8 cellular contexts compared by ENCODE assay signal in genomic region chr12:124774054-124774461, GRCh38.
DNase-seq lines count a peak whose midpoint lies in the region; ATAC-seq and TF ChIP-seq lines count a peak whose summit lies in the region.

No MANE protein-coding gene starts in this region.

- POLR2A ChIA-PET in activated CD4-positive, alpha-beta memory T cell treated with anti-CD3 and anti-CD28 coated beads, Interleukin-2, amount 10 ng/mL, durations not matched to agents 7 days and 5 days (lab: Charles Lee) = interaction anchor here (0.9 to 1.6 kb wide), 6 partner anchors 19 to 386 kb away, joined by 3 to 9 read pairs (median 4); partner anchors contain the start of genes NCOR2 and UBC

- no peak overlapping the region for H3K4me3 Mint-ChIP-seq in activated naive CD4-positive, alpha-beta T cell treated with anti-CD3 and anti-CD28 coated beads for 36 hours
- peak overlapping the region; percentile 54 for H3K4me3 Mint-ChIP-seq in activated CD4-positive, alpha-beta memory T cell treated with anti-CD3 and anti-CD28 coated beads, Interleukin-2, amount 10 ng/mL, durations not matched to agents 7 days and 5 days
- no peak overlapping the region for H3K4me3 Mint-ChIP-seq in neural crest cell

- H3K27me3 Mint-ChIP-seq in activated naive CD4-positive, alpha-beta T cell treated with anti-CD3 and anti-CD28 coated beads for 36 hours (ENCODE audit: low read depth) = peaks cover 15% of the 10 kb centered on the region
- peaks cover 33% of the 10 kb centered on the region for H3K27me3 Mint-ChIP-seq in activated CD4-positive, alpha-beta memory T cell treated with anti-CD3 and anti-CD28 coated beads, Interleukin-2, amount 10 ng/mL, durations not matched to agents 7 days and 5 days
- peaks cover 15% of the 10 kb centered on the region for H3K27me3 Mint-ChIP-seq in neural crest cell (ENCODE audit: low read depth)

- H3K36me3 ChIP-seq in WERI-Rb-1 = no peaks in the 10 kb centered on the region

- peaks cover 6% of the 10 kb centered on the region for H3K9me3 Mint-ChIP-seq in activated naive CD4-positive, alpha-beta T cell treated with anti-CD3 and anti-CD28 coated beads for 36 hours
- no peaks in the 10 kb centered on the region for H3K9me3 Mint-ChIP-seq in activated CD4-positive, alpha-beta memory T cell treated with anti-CD3 and anti-CD28 coated beads, Interleukin-2, amount 10 ng/mL, durations not matched to agents 7 days and 5 days
- no peaks in the 10 kb centered on the region for H3K9me3 Mint-ChIP-seq in neural crest cell

- H3K27me3 ChIP-seq in WERI-Rb-1 (ENCODE audit: insufficient read depth, low read depth, severe bottlenecking) = no peaks in the 10 kb centered on the region

- peak overlapping the region; percentile 93 for H3K27ac Mint-ChIP-seq in activated naive CD4-positive, alpha-beta T cell treated with anti-CD3 and anti-CD28 coated beads for 36 hours
- peak overlapping the region; percentile 68 for H3K27ac Mint-ChIP-seq in activated CD4-positive, alpha-beta memory T cell treated with anti-CD3 and anti-CD28 coated beads, Interleukin-2, amount 10 ng/mL, durations not matched to agents 7 days and 5 days
- peak overlapping the region; percentile 27 for H3K27ac Mint-ChIP-seq in neural crest cell (ENCODE audit: unreplicated experiment)

- H3K27ac ChIP-seq in WERI-Rb-1 = no peak overlapping the region

- no peak overlapping the region for H3K4me3 ChIP-seq in WERI-Rb-1 (ENCODE audit: low read depth, low read length)

- no peaks in the 10 kb centered on the region for H3K9me3 ChIP-seq in WERI-Rb-1 (ENCODE audit: severe bottlenecking)

- intact Hi-C loops in activated naive CD4-positive, alpha-beta T cell treated with anti-CD3 and anti-CD28 coated beads for 36 hours (cut with micrococcal nuclease) = loop anchor here (1.0 to 10.0 kb wide), 16 partner anchors 12 to 1059 kb away; partner anchors contain the start of gene NCOR2

- TF ChIP-seq CTCF in neural crest cell (conservative IDR thresholded peaks at IDR 0.05) (no peak), WERI-Rb-1 (IDR thresholded peaks at IDR 0.05; ENCODE audit: low read depth, low read length) (no peak)

- H3K4me1 Mint-ChIP-seq in activated naive CD4-positive, alpha-beta T cell treated with anti-CD3 and anti-CD28 coated beads for 36 hours (ENCODE audit: low read depth) = peaks cover 40% of the 10 kb centered on the region
- peaks cover 34% of the 10 kb centered on the region for H3K4me1 Mint-ChIP-seq in activated CD4-positive, alpha-beta memory T cell treated with anti-CD3 and anti-CD28 coated beads, Interleukin-2, amount 10 ng/mL, durations not matched to agents 7 days and 5 days
- peaks cover 25% of the 10 kb centered on the region for H3K4me1 Mint-ChIP-seq in neural crest cell

- ATAC-seq in HG02981 (IDR thresholded peaks at IDR 0.05; ENCODE audit: unreplicated experiment) = peak; percentile 25

- H3K36me3 Mint-ChIP-seq in activated naive CD4-positive, alpha-beta T cell treated with anti-CD3 and anti-CD28 coated beads for 36 hours (ENCODE audit: low read depth) = peaks cover 4% of the 10 kb centered on the region
- H3K36me3 Mint-ChIP-seq in activated CD4-positive, alpha-beta memory T cell treated with anti-CD3 and anti-CD28 coated beads, Interleukin-2, amount 10 ng/mL, durations not matched to agents 7 days and 5 days (ENCODE audit: low read depth) = no peaks in the 10 kb centered on the region
- H3K36me3 Mint-ChIP-seq in neural crest cell (ENCODE audit: low read depth) = no peaks in the 10 kb centered on the region

- CTCF ChIA-PET in activated naive CD4-positive, alpha-beta T cell treated with anti-CD3 and anti-CD28 coated beads for 36 hours (lab: Charles Lee) = interaction anchor here (0.6 to 1.2 kb wide), 8 partner anchors 10 to 317 kb away, joined by 3 to 4 read pairs (median 4); no protein-coding TSS in a partner anchor
- CTCF ChIA-PET in activated CD4-positive, alpha-beta memory T cell treated with anti-CD3 and anti-CD28 coated beads, Interleukin-2, amount 10 ng/mL, durations not matched to agents 7 days and 5 days (lab: Charles Lee) = interaction anchor here (0.8 to 3.2 kb wide), 8 partner anchors 9 to 735 kb away, joined by 3 to 12 read pairs (median 4); partner anchors contain the start of gene NCOR2

- peak; percentile 60 for DNase-seq in activated naive CD4-positive, alpha-beta T cell treated with anti-CD3 and anti-CD28 coated beads for 36 hours
- no peak for DNase-seq in activated naive CD4-positive, alpha-beta T cell treated with anti-CD3 and anti-CD28 coated beads, Interleukin-2, amount 50 U/mL, for 16 hours
- peak; percentile 32 for DNase-seq in activated CD4-positive, alpha-beta memory T cell treated with anti-CD3 and anti-CD28 coated beads, Interleukin-2, amount 10 ng/mL, durations not matched to agents 7 days and 5 days
- no peak for DNase-seq in neural crest cell (ENCODE audit: low read depth, low spot score)
- no peak for DNase-seq in WERI-Rb-1
- no peak for DNase-seq in GM03348 (ENCODE audit: low spot score)
- no peak for DNase-seq in NCI-H1092 treated with DMSO at 0.1 percent for 48 hours (lab: John Stamatoyannopoulos, UW)

Comparison
In these comparisons a context has a peak if more than half of its experiments do, and no peak if none do; other contexts are left out.
1. DNase-seq: peak in activated naive CD4-positive, alpha-beta T cell treated with anti-CD3 and anti-CD28 coated beads for 36 hours (single experiment) and activated CD4-positive, alpha-beta memory T cell treated with anti-CD3 and anti-CD28 coated beads, Interleukin-2, amount 10 ng/mL, durations not matched to agents 7 days and 5 days (single experiment); none in activated naive CD4-positive, alpha-beta T cell treated with anti-CD3 and anti-CD28 coated beads, Interleukin-2, amount 50 U/mL, for 16 hours (single experiment), neural crest cell (single experiment), WERI-Rb-1 (single experiment), GM03348 (single experiment) and NCI-H1092 treated with DMSO at 0.1 percent for 48 hours (single experiment).
2. H3K27ac Mint-ChIP-seq: peak in every context shown above with its lines; median percentile 93 in activated naive CD4-positive, alpha-beta T cell treated with anti-CD3 and anti-CD28 coated beads for 36 hours; 68 in activated CD4-positive, alpha-beta memory T cell treated with anti-CD3 and anti-CD28 coated beads, Interleukin-2, amount 10 ng/mL, durations not matched to agents 7 days and 5 days; 27 in neural crest cell.